17 cellular contexts compared by ENCODE assay signal in genomic region chr10:63200416-63200815, GRCh38.
DNase-seq lines count a peak whose midpoint lies in the region; ATAC-seq and TF ChIP-seq lines count a peak whose summit lies in the region.
"Had no signal": no experiment of that assay in that cellular context is flagged by ENCODE, and none has a peak within 500 bp of the region (broad histone marks: within the 10 kb centered on the region; RNA-seq: fewer than 3 reads in every experiment).

No MANE protein-coding gene starts in this region.

- no peak for TF ChIP-seq CTCF in A673 (conservative IDR thresholded peaks at IDR 0.05; ENCODE audit: low read depth, low read length)
- no peak for TF ChIP-seq CTCF in GM23338 (conservative IDR thresholded peaks at IDR 0.05; ENCODE audit: low read depth in 2 of 2)
- no peak for TF ChIP-seq CTCF in upper lobe of right lung (IDR thresholded peaks at IDR 0.05)

- CTCF ChIA-PET in A673 (lab: Charles Lee) = interaction anchor here (0.6 to 1.7 kb wide), 4 partner anchors 34 to 520 kb away, joined by 3 to 6 read pairs (median 4); no protein-coding TSS in a partner anchor

- H3K36me3 ChIP-seq in A673 (ENCODE audit: insufficient read depth, low read length, poor library complexity, severe bottlenecking) (peaks cover 21% of the 10 kb centered on the region), GM23338 (ENCODE audit: insufficient read depth) (peaks cover 41% of the 10 kb centered on the region), upper lobe of right lung (peaks cover 65% of the 10 kb centered on the region)

- no peaks in the 10 kb centered on the region for H3K9me3 Mint-ChIP-seq in GM23338
- H3K9me3 Mint-ChIP-seq in activated T-cell treated with anti-CD3 and anti-CD28 coated beads, Interleukin-2, amount 50 U/mL, for 4 hours = no peaks in the 10 kb centered on the region
- H3K9me3 Mint-ChIP-seq: CD4-positive, CD25-positive, alpha-beta regulatory T cell had no signal

- POLR2A ChIA-PET in A673 (lab: Charles Lee; ENCODE audit: low non-redundant PET) = interaction anchor here (0.6 kb wide), 1 partner anchor 34 kb away, joined by 3 read pairs; no protein-coding TSS in a partner anchor

- BruUV-seq in A673 (replicated peaks; lab: Mats Ljungman, UMichigan) = no TSS peak

- peaks cover 64% of the 10 kb centered on the region for H3K79me2 ChIP-seq in GM23338 (replicated peaks; ENCODE audit: insufficient read depth)

- H3K27ac ChIP-seq in A673 (ENCODE audit: low read depth, low read length, poor library complexity, severe bottlenecking) = peak overlapping the region; percentile 48
- no peak overlapping the region for H3K27ac ChIP-seq in GM23338 (ENCODE audit: low read depth)
- H3K27ac ChIP-seq in upper lobe of right lung = no peak overlapping the region

- H3K4me1 ChIP-seq in A673 (ENCODE audit: insufficient read depth, low read length, poor library complexity, severe bottlenecking) (peaks cover 75% of the 10 kb centered on the region), GM23338 (ENCODE audit: insufficient read depth) (peaks cover 39% of the 10 kb centered on the region), upper lobe of right lung (peaks cover 11% of the 10 kb centered on the region)

- no peaks in the 10 kb centered on the region for H3F3A ChIP-seq in GM23338 (replicated peaks; ENCODE audit: low read depth)

- H3K4me2 ChIP-seq in GM23338 = peak overlapping the region; percentile 23

- H3K4me3 Mint-ChIP-seq in GM23338 = no peak overlapping the region
- no peak overlapping the region for H3K4me3 Mint-ChIP-seq in activated T-cell treated with anti-CD3 and anti-CD28 coated beads, Interleukin-2, amount 50 U/mL, for 4 hours
- H3K4me3 Mint-ChIP-seq: CD4-positive, CD25-positive, alpha-beta regulatory T cell had no signal

- no peak overlapping the region for H2AFZ ChIP-seq in GM23338

- H3K9me2 ChIP-seq in GM23338 (ENCODE audit: insufficient read depth) = no peaks in the 10 kb centered on the region

- intact Hi-C loops in A673 (cut with micrococcal nuclease; ENCODE audit: unreplicated experiment) = loop anchor here (5.0 to 10.0 kb wide), 2 partner anchors 264 to 427 kb away; partner anchors contain the start of gene JMJD1C
- intact Hi-C loops in upper lobe of right lung (cut with DNase I) = no loop called here

- H3K27me3 Mint-ChIP-seq in GM23338 (ENCODE audit: insufficient read depth, low read depth, poor library complexity) = peaks cover 1% of the 10 kb centered on the region
- no peaks in the 10 kb centered on the region for H3K27me3 Mint-ChIP-seq in activated T-cell treated with anti-CD3 and anti-CD28 coated beads, Interleukin-2, amount 50 U/mL, for 4 hours (ENCODE audit: low read depth)
- H3K27me3 Mint-ChIP-seq: CD4-positive, CD25-positive, alpha-beta regulatory T cell had no signal

- H4K20me1 ChIP-seq in GM23338 (replicated peaks; ENCODE audit: insufficient read depth) = peaks cover 31% of the 10 kb centered on the region

- DNase-seq in A673 (ENCODE audit: low spot score) (peak; percentile 92), GM23338 (ENCODE audit: low spot score) (peak; percentile 45), NCI-H69 (lab: John Stamatoyannopoulos, UW) (peak; percentile 0), fibroblast of peridontal ligament (ENCODE audit: extremely low read depth) (peak; percentile 25), GM03348 (ENCODE audit: low spot score) (no peak), NCI-H2227 (lab: John Stamatoyannopoulos, UW; ENCODE audit: unreplicated experiment) (no peak), upper lobe of right lung (no peak)
- DNase-seq in activated T-cell treated with anti-CD3 and anti-CD28 coated beads, Interleukin-2, amount 50 U/mL, for 4 hours = no peak
- DNase-seq: AML-193; Calu3; CD4-positive, CD25-positive, alpha-beta regulatory T cell; DMS79; GDM1; H7; NCI-H226; NCI-H82; SHP77 had no signal

- H3K36me3 Mint-ChIP-seq in GM23338 (ENCODE audit: low read depth) = peaks cover 51% of the 10 kb centered on the region
- H3K36me3 Mint-ChIP-seq in activated T-cell treated with anti-CD3 and anti-CD28 coated beads, Interleukin-2, amount 50 U/mL, for 4 hours (ENCODE audit: insufficient read depth) = peaks cover 26% of the 10 kb centered on the region

- no peak overlapping the region for H3K27ac Mint-ChIP-seq in GM23338
- H3K27ac Mint-ChIP-seq: CD4-positive, CD25-positive, alpha-beta regulatory T cell had no signal

- no peaks in the 10 kb centered on the region for H3K9me3 ChIP-seq in A673 (ENCODE audit: low read depth, low read length, poor library complexity, severe bottlenecking)
- H3K9me3 ChIP-seq in upper lobe of right lung = no peaks in the 10 kb centered on the region

- H3K27me3 ChIP-seq in A673 (replicated peaks; ENCODE audit: insufficient read depth, low read depth, low read length, poor library complexity) (no peaks in the 10 kb centered on the region), GM23338 (ENCODE audit: insufficient read depth) (no peaks in the 10 kb centered on the region), upper lobe of right lung (no peaks in the 10 kb centered on the region)

- peaks cover 28% of the 10 kb centered on the region; the same call in 2 of the 3 replicates for H3K4me1 Mint-ChIP-seq in GM23338
- peaks cover 14% of the 10 kb centered on the region for H3K4me1 Mint-ChIP-seq in activated T-cell treated with anti-CD3 and anti-CD28 coated beads, Interleukin-2, amount 50 U/mL, for 4 hours (ENCODE audit: low read depth)

- ATAC-seq in GM23338 (no peak), upper lobe of right lung (no peak)
- no peak for ATAC-seq in activated T-cell treated with anti-CD3 and anti-CD28 coated beads, Interleukin-2, amount 50 U/mL, for 4 hours

- peak overlapping the region; percentile 7 for H3K4me3 ChIP-seq in A673 (ENCODE audit: low read depth, low read length, poor library complexity, severe bottlenecking)
- 0 out of 2 replicates have a peak overlapping the region, but pooled peaks have one; percentile 2 for H3K4me3 ChIP-seq in GM23338
- no peak overlapping the region for H3K4me3 ChIP-seq in upper lobe of right lung

TF ChIP-seq in GM23338, 12 proteins besides CTCF, POLR2A, EP300 and RAD21 (continues in another document):
- TF ChIP-seq CREB1 (CRISPR knock-in tag; IDR thresholded peaks at IDR 0.05; ENCODE audit: low read depth) (no peak), REST (IDR thresholded peaks at IDR 0.05; ENCODE audit: unreplicated experiment) (no peak), POLR2AphosphoS5 (IDR thresholded peaks at IDR 0.05; ENCODE audit: low read depth) (no peak), ZNF114 (CRISPR knock-in tag; IDR thresholded peaks at IDR 0.05) (no peak), ZNF331 (CRISPR knock-in tag; IDR thresholded peaks at IDR 0.05; ENCODE audit: low read depth) (no peak), NANOG (IDR thresholded peaks at IDR 0.05; ENCODE audit: borderline replicate concordance) (no peak), JUNB (IDR thresholded peaks at IDR 0.05; ENCODE audit: unreplicated experiment) (no peak)

Comparison
In these comparisons a context has a peak if more than half of its experiments do, and no peak if none do; other contexts are left out.
1. DNase-seq: peak in A673 (single experiment), GM23338 (single experiment), NCI-H69 (single experiment) and fibroblast of peridontal ligament (single experiment); none in GM03348 (single experiment), NCI-H2227 (single experiment), activated T-cell treated with anti-CD3 and anti-CD28 coated beads, Interleukin-2, amount 50 U/mL, for 4 hours (single experiment) and upper lobe of right lung (single experiment).